ENCODE assay signal across 1 cellular context in the genomic region with DNA sequence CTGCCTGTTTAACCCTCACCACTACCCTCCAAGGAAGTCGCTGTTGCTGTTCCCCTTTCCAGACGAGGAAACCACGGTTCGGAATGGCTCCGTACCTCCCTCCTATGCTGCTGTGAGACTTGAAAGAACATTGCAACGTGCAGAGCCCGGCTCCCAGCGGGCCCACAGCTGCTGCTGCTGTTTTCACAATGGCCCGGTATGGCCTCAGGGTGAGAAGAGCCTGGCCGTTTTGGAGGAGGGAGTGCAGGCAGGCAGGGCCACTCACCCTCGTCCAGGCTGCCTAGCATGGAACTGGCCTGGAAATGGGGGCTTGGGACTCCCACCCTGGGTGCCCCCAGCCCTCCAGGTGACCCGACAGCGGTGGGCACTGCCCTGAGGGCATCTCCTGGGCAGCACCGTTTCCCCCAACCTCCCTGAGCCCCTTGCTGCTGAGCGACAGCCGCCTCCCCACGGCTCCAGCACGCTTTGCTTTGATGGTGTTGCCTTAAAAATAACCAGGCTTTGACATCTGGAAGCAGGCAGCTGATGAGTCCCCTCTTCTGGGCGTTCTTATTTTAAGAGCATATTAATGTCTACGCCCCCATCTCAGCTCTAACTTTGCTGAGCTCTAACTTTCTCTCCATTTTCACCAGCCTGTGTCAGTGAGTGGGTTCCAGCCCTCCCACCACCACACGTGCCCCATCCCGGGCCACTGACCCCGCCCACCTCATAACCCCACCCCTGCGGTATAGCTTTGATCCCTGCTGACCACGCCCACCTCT.
TF ChIP-seq lines count a peak whose summit lies in the region.

No MANE protein-coding gene starts in this region.

TF ChIP-seq in HepG2, 621 proteins besides CTCF, POLR2A, EP300 and RAD21 (continued from another document and continues in another):
- no peak for TF ChIP-seq ZFP91 (CRISPR knock-in tag; IDR thresholded peaks at IDR 0.05; ENCODE audit: borderline replicate concordance)
- no peak for TF ChIP-seq SETDB1 (CRISPR knock-in tag; IDR thresholded peaks at IDR 0.05; ENCODE audit: borderline replicate concordance)
- TF ChIP-seq CCAR2 (optimal IDR thresholded peaks at IDR 0.05; ENCODE audit: low read depth, low read length), result no peak
- TF ChIP-seq ZSCAN21 (CRISPR knock-in tag; IDR thresholded peaks at IDR 0.05; ENCODE audit: borderline replicate concordance), result no peak
- no peak for TF ChIP-seq IKZF1 (IDR thresholded peaks at IDR 0.05)
- TF ChIP-seq SIN3A (IDR thresholded peaks at IDR 0.05; ENCODE audit: borderline replicate concordance, low read depth, low read length), result no peak
- no peak for TF ChIP-seq MIER2 (CRISPR knock-in tag; IDR thresholded peaks at IDR 0.05)
- TF ChIP-seq RFX1 (IDR thresholded peaks at IDR 0.05), result no peak
- no peak for TF ChIP-seq HINFP (CRISPR knock-in tag; IDR thresholded peaks at IDR 0.05; ENCODE audit: low read depth)
- no peak; the same call in 1 of the 2 replicates for TF ChIP-seq MED1 (CRISPR knock-in tag; IDR thresholded peaks at IDR 0.05)
- TF ChIP-seq ZNF292 (CRISPR knock-in tag; IDR thresholded peaks at IDR 0.05; ENCODE audit: borderline replicate concordance, low read depth), result no peak
- TF ChIP-seq ZNF460 (CRISPR knock-in tag; IDR thresholded peaks at IDR 0.05; ENCODE audit: borderline replicate concordance), result no peak
- TF ChIP-seq MED8 (CRISPR knock-in tag; IDR thresholded peaks at IDR 0.05; ENCODE audit: insufficient replicate concordance), result peak; percentile 79
- TF ChIP-seq MYC (CRISPR knock-in tag; IDR thresholded peaks at IDR 0.05; ENCODE audit: borderline replicate concordance), result no peak
- no peak for TF ChIP-seq ZNF496 (CRISPR knock-in tag; IDR thresholded peaks at IDR 0.05; ENCODE audit: insufficient replicate concordance)
- TF ChIP-seq ZNF331 (CRISPR knock-in tag; IDR thresholded peaks at IDR 0.05), result no peak
- no peak for TF ChIP-seq ZNF318 (CRISPR knock-in tag; IDR thresholded peaks at IDR 0.05)
- TF ChIP-seq NFRKB (IDR thresholded peaks at IDR 0.05), result no peak
- TF ChIP-seq CBX2 (IDR thresholded peaks at IDR 0.05; ENCODE audit: low read depth, low read length), result no peak
- no peak for TF ChIP-seq CBX2 (CRISPR knock-in tag; IDR thresholded peaks at IDR 0.05; ENCODE audit: low read depth)
- TF ChIP-seq ZKSCAN1 (IDR thresholded peaks at IDR 0.05; ENCODE audit: low read length), result no peak
- no peak for TF ChIP-seq ZSCAN25 (CRISPR knock-in tag; IDR thresholded peaks at IDR 0.05)
- no peak for TF ChIP-seq TRIM24 (CRISPR knock-in tag; IDR thresholded peaks at IDR 0.05)
- no peak for TF ChIP-seq ZNF780A (CRISPR knock-in tag; IDR thresholded peaks at IDR 0.05)
- TF ChIP-seq USF2 (IDR thresholded peaks at IDR 0.05; ENCODE audit: low read depth, low read length), result peak; percentile 47; the same call in 1 of the 2 replicates
- TF ChIP-seq USF2 (CRISPR knock-in tag; IDR thresholded peaks at IDR 0.05; ENCODE audit: borderline replicate concordance), result peak; percentile 60; the same call in 1 of the 2 replicates
- TF ChIP-seq ZNF792 (CRISPR knock-in tag; IDR thresholded peaks at IDR 0.05), result no peak
- no peak for TF ChIP-seq JARID2 (CRISPR knock-in tag; IDR thresholded peaks at IDR 0.05; ENCODE audit: insufficient replicate concordance)
- no peak for TF ChIP-seq AHDC1 (CRISPR knock-in tag; IDR thresholded peaks at IDR 0.05; ENCODE audit: borderline replicate concordance)
- TF ChIP-seq ZNF569 (CRISPR knock-in tag; IDR thresholded peaks at IDR 0.05; ENCODE audit: borderline replicate concordance), result no peak; the same call in 1 of the 2 replicates
- TF ChIP-seq ZNF3 (CRISPR knock-in tag; IDR thresholded peaks at IDR 0.05), result no peak
- 0 out of 2 replicates have a peak, but pooled peaks have one; percentile 40 for TF ChIP-seq ZNF598 (CRISPR knock-in tag; IDR thresholded peaks at IDR 0.05; ENCODE audit: borderline replicate concordance)
- no peak for TF ChIP-seq ZFY (CRISPR knock-in tag; IDR thresholded peaks at IDR 0.05)
- TF ChIP-seq RBFOX2 (IDR thresholded peaks at IDR 0.05; ENCODE audit: low read depth, low read length), result peak; percentile 95
- TF ChIP-seq, protein P1, sequence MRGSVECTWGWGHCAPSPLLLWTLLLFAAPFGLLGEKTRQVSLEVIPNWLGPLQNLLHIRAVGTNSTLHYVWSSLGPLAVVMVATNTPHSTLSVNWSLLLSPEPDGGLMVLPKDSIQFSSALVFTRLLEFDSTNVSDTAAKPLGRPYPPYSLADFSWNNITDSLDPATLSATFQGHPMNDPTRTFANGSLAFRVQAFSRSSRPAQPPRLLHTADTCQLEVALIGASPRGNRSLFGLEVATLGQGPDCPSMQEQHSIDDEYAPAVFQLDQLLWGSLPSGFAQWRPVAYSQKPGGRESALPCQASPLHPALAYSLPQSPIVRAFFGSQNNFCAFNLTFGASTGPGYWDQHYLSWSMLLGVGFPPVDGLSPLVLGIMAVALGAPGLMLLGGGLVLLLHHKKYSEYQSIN (CRISPR knock-in tag; IDR thresholded peaks at IDR 0.05; ENCODE audit: borderline replicate concordance), result no peak
- TF ChIP-seq MBD4 (IDR thresholded peaks at IDR 0.05; ENCODE audit: borderline replicate concordance, low read length), result no peak
- TF ChIP-seq ARNTL (CRISPR knock-in tag; IDR thresholded peaks at IDR 0.05), result no peak
- TF ChIP-seq WIZ (CRISPR knock-in tag; IDR thresholded peaks at IDR 0.05), result no peak
- TF ChIP-seq ZNF230 (CRISPR knock-in tag; IDR thresholded peaks at IDR 0.05), result no peak
- no peak for TF ChIP-seq ZNF274 (CRISPR knock-in tag; IDR thresholded peaks at IDR 0.05)
- 0 out of 2 replicates have a peak, but pooled peaks have one; percentile 4 for TF ChIP-seq ZNF12 (CRISPR knock-in tag; IDR thresholded peaks at IDR 0.05)
